In genomic region chr20:45432294-45432693, GRCh38 we compare ENCODE assay signal across 11 cellular contexts. TPM values are rescaled to one million over a fixed set of nuclear protein-coding genes. Genes with fewer than 3 reads are reported as not detected.
A peak's percentile ranks its signal among the peaks of the same experiment; 100 is the strongest.
DNase-seq lines count a peak whose midpoint lies in the region; ATAC-seq and TF ChIP-seq lines count a peak whose summit lies in the region.
"Had no signal": no experiment of that assay in that cellular context is flagged by ENCODE, and none has a peak within 500 bp of the region (broad histone marks: within the 10 kb centered on the region; RNA-seq: fewer than 3 reads in every experiment).

No MANE protein-coding gene starts in this region.

- H2AK5ac ChIP-seq in H9 (ENCODE audit: insufficient read length, low read length): no peak overlapping the region

- H4K8ac ChIP-seq in H9 (replicated peaks; ENCODE audit: insufficient read length, low read depth, low read length): no peak overlapping the region

- peaks cover 15% of the 10 kb centered on the region for H3K4me1 Mint-ChIP-seq in memory B cell
- peaks cover 10 to 20% of the 10 kb centered on the region in 2 experiments; a peak in 3 of 4 replicates for H3K4me1 Mint-ChIP-seq in H9

- no peaks in the 10 kb centered on the region for H3K79me2 ChIP-seq in H9 (ENCODE audit: insufficient read depth, low read length)

- no peak overlapping the region for H2AFZ ChIP-seq in H9 (ENCODE audit: low read length)

- H3K9me3 Mint-ChIP-seq in memory B cell (peaks cover 2% of the 10 kb centered on the region), H9 (no peaks in the 10 kb centered on the region)

- no peak overlapping the region for H3K23ac ChIP-seq in H9 (ENCODE audit: insufficient read length, low read depth, low read length)

- H2BK15ac ChIP-seq in H9 (ENCODE audit: low read depth, low read length): no peak overlapping the region

- H2BK20ac ChIP-seq in H9 (ENCODE audit: low read depth, low read length, poor library complexity, severe bottlenecking): no peak overlapping the region

- no peak overlapping the region for H3K4ac ChIP-seq in H9 (ENCODE audit: low read depth, low read length)

- ATAC-seq in GM18870 (IDR thresholded peaks at IDR 0.05; ENCODE audit: unreplicated experiment): peak; percentile 79
- ATAC-seq in HG02623 (IDR thresholded peaks at IDR 0.05; ENCODE audit: unreplicated experiment): peak; percentile 59
- ATAC-seq in memory B cell (ENCODE audit: low read depth): peak; percentile 90
- ATAC-seq in esophagus mucosa: no peak

- no peak overlapping the region for H2BK12ac ChIP-seq in H9 (ENCODE audit: insufficient read length, low read depth, low read length)

- H3K4me1 ChIP-seq in H9 (ENCODE audit: insufficient read depth, low read length): no peaks in the 10 kb centered on the region

- peaks cover 4% of the 10 kb centered on the region for H3K36me3 Mint-ChIP-seq in memory B cell
- H3K36me3 Mint-ChIP-seq in H9 (ENCODE audit: insufficient read depth in 1 of 3, low read depth in 3 of 3): peaks cover 0 to 14% (median 0%) of the 10 kb centered on the region in 3 experiments; a peak in 1 of 7 replicates

- no peak overlapping the region for H3K14ac ChIP-seq in H9 (ENCODE audit: insufficient read depth, low read length)

- no CpG with 5 or more reads among the region's 5 CpGs for WGBS in H9 (ENCODE audit: extremely low coverage, insufficient read length, low lambda C conversion rate)

- H3T11ph ChIP-seq in H9 (ENCODE audit: low read length): no peak overlapping the region

- no peak overlapping the region for H4K91ac ChIP-seq in H9 (ENCODE audit: insufficient read length, low read depth, low read length)

- H3K27me3 ChIP-seq in H9 (ENCODE audit: insufficient read depth, low read length): no peaks in the 10 kb centered on the region

- H4K20me1 ChIP-seq in H9 (ENCODE audit: control insufficient read depth, insufficient read depth, insufficient read length): no peaks in the 10 kb centered on the region

- no peak overlapping the region for H3K18ac ChIP-seq in H9 (ENCODE audit: insufficient read length, low read depth, low read length)

- no peak overlapping the region for H2BK120ac ChIP-seq in H9 (ENCODE audit: low read depth, low read length, poor library complexity, severe bottlenecking)

- H3K27ac Mint-ChIP-seq in memory B cell (peak overlapping the region; percentile 38), H9 (no peak overlapping the region)

- DNase-seq in NAMALWA (ENCODE audit: low spot score) (peak; percentile 85), memory B cell (ENCODE audit: low spot score in 2 of 2) (peak; percentile 46 to 64), H9 (no peak), SK-N-DZ (ENCODE audit: low spot score) (no peak)
- no peak for DNase-seq in activated CD4-positive, CD25-positive, alpha-beta regulatory T cell (lab: John Stamatoyannopoulos, UW)
- DNase-seq: IMR-90, SK-N-SH had no signal

- H3K79me1 ChIP-seq in H9 (ENCODE audit: insufficient read depth, low read depth, low read length, poor library complexity, severe bottlenecking): no peaks in the 10 kb centered on the region

- H3K56ac ChIP-seq in H9 (ENCODE audit: insufficient read length, low read depth, low read length): no peak overlapping the region

- H3K27ac ChIP-seq in H9 (ENCODE audit: insufficient read length, low read depth, low read length): no peak overlapping the region

- H3K9me3 ChIP-seq in H9 (ENCODE audit: control insufficient read depth, low read depth, low read length): no peaks in the 10 kb centered on the region
- H3K9me3 ChIP-seq: SK-N-SH had no signal

- no peak for TF ChIP-seq CTCF in H9 (conservative IDR thresholded peaks at IDR 0.05)

- H3K23me2 ChIP-seq in H9 (ENCODE audit: insufficient read length, low read depth, low read length, poor library complexity, severe bottlenecking): no peaks in the 10 kb centered on the region

- no peak overlapping the region for H4K5ac ChIP-seq in H9 (ENCODE audit: insufficient read length, low read depth, low read length)

- H3K9ac ChIP-seq in H9 (ENCODE audit: extremely low read depth, insufficient read length, low read length): no peak overlapping the region
- H3K9ac ChIP-seq: SK-N-SH had no signal

- H3K4me2 ChIP-seq in H9 (ENCODE audit: insufficient read depth, insufficient read length, low read length): no peak overlapping the region
- H3K4me2 ChIP-seq: SK-N-SH had no signal

- no peak overlapping the region for H2BK5ac ChIP-seq in H9 (ENCODE audit: insufficient read length, low read length)

- H3K4me3 Mint-ChIP-seq in memory B cell: no peak overlapping the region
- H3K4me3 Mint-ChIP-seq in H9: no peak overlapping the region

- no peaks in the 10 kb centered on the region for H3K27me3 Mint-ChIP-seq in memory B cell
- H3K27me3 Mint-ChIP-seq in H9 (ENCODE audit: low read depth): peaks cover 2% of the 10 kb centered on the region; the same call in 1 of the 2 replicates

RNA-seq across cellular contexts. Expression of gene PIGT, which starts 16.4 kb away (rescaled TPM):
- total RNA-seq in H9 (2021) (73.9 and 78.9 TPM in 2 replicates), esophagus mucosa (43.0 TPM)
- 62.6 and 67.7 TPM in 2 replicates for polyA plus RNA-seq in SK-N-DZ (2014; cell fraction: cytosol; rRNA removed)
- 52.2 and 83.2 TPM in 2 replicates for polyA plus RNA-seq in SK-N-DZ (2014; cell fraction: nucleus; rRNA removed)

RNA-seq across cellular contexts. Expression of gene DBNDD2, which starts 24.2 kb away (rescaled TPM):
- total RNA-seq in H9 (2021) (39.1 and 39.3 TPM in 2 replicates), esophagus mucosa (22.6 TPM)
- 39.2 and 41.8 TPM in 2 replicates for polyA plus RNA-seq in SK-N-DZ (2014; cell fraction: cytosol; rRNA removed)
- 41.2 and 51.5 TPM in 2 replicates for polyA plus RNA-seq in SK-N-DZ (2014; cell fraction: nucleus; rRNA removed)

RNA-seq across cellular contexts. Expression of gene WFDC2, which starts 37.3 kb away (rescaled TPM):
- total RNA-seq in H9 (2021): 57.1 and 59.6 TPM in 2 replicates
- 37.9 TPM for total RNA-seq in esophagus mucosa
- polyA plus RNA-seq in SK-N-DZ (2014; cell fraction: cytosol; rRNA removed): not detected in 2 replicates
- not detected in 2 replicates for polyA plus RNA-seq in SK-N-DZ (2014; cell fraction: nucleus; rRNA removed)
- total RNA-seq: fibroblast of lung, IMR-90 had no signal
- polyA plus RNA-seq: fibroblast of lung, IMR-90 had no signal

RNA-seq across cellular contexts. Expression of gene TP53TG5, which starts 54.2 kb away (rescaled TPM):
- 0.59 TPM in 1 of 2 replicates, not detected in the other for total RNA-seq in H9 (2021)
- 0.36 TPM for total RNA-seq in esophagus mucosa
- polyA plus RNA-seq in SK-N-DZ (2014; cell fraction: cytosol; rRNA removed): not detected in 2 replicates
- polyA plus RNA-seq in SK-N-DZ (2014; cell fraction: nucleus; rRNA removed): not detected in 2 replicates
- total RNA-seq: fibroblast of lung, IMR-90 had no signal
- polyA plus RNA-seq: IMR-90, SK-N-SH had no signal

Comparison
In these comparisons a context has a peak if more than half of its experiments do, and no peak if none do; other contexts are left out.
1. DNase-seq: peak in NAMALWA (single experiment) and memory B cell (2 of 2); none in H9 (single experiment), activated CD4-positive, CD25-positive, alpha-beta regulatory T cell (0 of 4) and SK-N-DZ (single experiment).